8 cellular contexts compared by ENCODE assay signal in genomic region chr10:7819126-7819470, GRCh38. TPM values are rescaled to one million over a fixed set of nuclear protein-coding genes. Genes with fewer than 3 reads are reported as not detected.
DNase-seq lines count a peak whose midpoint lies in the region; ATAC-seq and TF ChIP-seq lines count a peak whose summit lies in the region.

No MANE protein-coding gene starts in this region.

- peaks cover 3% of the 10 kb centered on the region for H3K27me3 Mint-ChIP-seq in activated CD4-positive, alpha-beta memory T cell treated with anti-CD3 and anti-CD28 coated beads, Interleukin-2, amount 10 ng/mL, durations not matched to agents 7 days and 5 days

- H3K4me1 ChIP-seq in HCT116 (ENCODE audit: control insufficient read depth in 1 of 2, insufficient read depth in 2 of 2, low read length in 2 of 2) = peaks cover 9 to 15% of the 10 kb centered on the region in 2 experiments; a peak in 3 of 4 replicates
- H3K4me1 ChIP-seq in fibroblast of lung (ENCODE audit: control insufficient read depth, extremely low read depth, insufficient read depth, low read length) = peaks cover 3% of the 10 kb centered on the region
- peaks cover 10 to 28% (median 14%) of the 10 kb centered on the region in 4 donors for H3K4me1 ChIP-seq in upper lobe of left lung

- no TSS peak for BruUV-seq in HCT116 (replicated peaks; lab: Mats Ljungman, UMichigan)

- H3K36me3 Mint-ChIP-seq in activated CD4-positive, alpha-beta memory T cell treated with anti-CD3 and anti-CD28 coated beads, Interleukin-2, amount 10 ng/mL, durations not matched to agents 7 days and 5 days (ENCODE audit: low read depth) = peaks cover 4% of the 10 kb centered on the region

- H3K4me1 Mint-ChIP-seq in activated CD4-positive, alpha-beta memory T cell treated with anti-CD3 and anti-CD28 coated beads, Interleukin-2, amount 10 ng/mL, durations not matched to agents 7 days and 5 days = peaks cover 30% of the 10 kb centered on the region

- ATAC-seq in HCT116 (peak; percentile 61), upper lobe of left lung (ENCODE audit: low FRiP score in 2 of 2) (peak; percentile 30 to 51)

- TF ChIP-seq EP300 in upper lobe of left lung (IDR thresholded peaks at IDR 0.05) = no peak

- POLR2A ChIA-PET in HCT116 (lab: Charles Lee) = interaction anchor here (1.8 kb wide), 1 partner anchor 31 kb away, joined by 5 read pairs; the partner anchor contains the start of genes ATP5F1C and KIN
- POLR2A ChIA-PET in activated CD4-positive, alpha-beta memory T cell treated with anti-CD3 and anti-CD28 coated beads, Interleukin-2, amount 10 ng/mL, durations not matched to agents 7 days and 5 days (lab: Charles Lee) = interaction anchor here (1.8 to 5.0 kb wide), 4 partner anchors 10 to 513 kb away, joined by 5 to 86 read pairs (median 14); partner anchors contain the start of genes ATP5F1C and KIN

- intact Hi-C loops in HCT116 (cut with micrococcal nuclease) = loop anchor here (2.0 to 5.0 kb wide), 2 partner anchors 30 to 1537 kb away; partner anchors contain the start of gene ATP5F1C

- no peaks in the 10 kb centered on the region for H3K9me3 Mint-ChIP-seq in activated CD4-positive, alpha-beta memory T cell treated with anti-CD3 and anti-CD28 coated beads, Interleukin-2, amount 10 ng/mL, durations not matched to agents 7 days and 5 days

- H3K27me3 ChIP-seq in HCT116 (ENCODE audit: insufficient read depth, low read length) (no peaks in the 10 kb centered on the region), fibroblast of lung (ENCODE audit: control insufficient read depth, insufficient read depth, low read length) (peaks cover 4% of the 10 kb centered on the region), upper lobe of left lung (no peaks in the 10 kb centered on the region)

- RAD21 ChIA-PET in HCT116 (lab: Charles Lee; ENCODE audit: low non-redundant PET in 1 of 2, low total read pairs in 2 of 2, uncharacterized antibody in 2 of 2, unreplicated experiment in 2 of 2) = interaction anchor here in 1 of 2 experiments (0.7 kb wide), 1 partner anchor 20 kb away, joined by 3 read pairs; no protein-coding TSS in a partner anchor

- H2AFZ ChIP-seq in HCT116 (ENCODE audit: low read depth, low read length, poor library complexity, severe bottlenecking) (no peak overlapping the region), fibroblast of lung (ENCODE audit: low read length) (peak overlapping the region; percentile 94)

- 0 to 1% methylated on average over 17 of the region's 17 CpGs for whole genome bisulfite sequencing in upper lobe of left lung, 2 donors

- H3K9ac ChIP-seq in HCT116 (ENCODE audit: low read length) = peak overlapping the region; percentile 77
- H3K9ac ChIP-seq in fibroblast of lung (ENCODE audit: insufficient read depth, low read length) = peak overlapping the region; percentile 79

- no peak for TF ChIP-seq POLR2A in HCT116 (IDR thresholded peaks at IDR 0.05; ENCODE audit: borderline replicate concordance, extremely low read depth, insufficient read depth, insufficient read length)
- no peak for TF ChIP-seq POLR2A in upper lobe of left lung (IDR thresholded peaks at IDR 0.05)

- DNase-seq in NCI-H82 (lab: John Stamatoyannopoulos, UW) = peak; percentile 39
- no peak for DNase-seq in NCI-H82 treated with DMSO at 0.1 percent for 48 hours (lab: John Stamatoyannopoulos, UW; ENCODE audit: unreplicated experiment)
- no peak for DNase-seq in HCT116 (ENCODE audit: low read depth, low spot score)
- DNase-seq in M059J (ENCODE audit: low read depth) = peak; percentile 44
- peak; percentile 44 for DNase-seq in activated CD4-positive, alpha-beta memory T cell treated with anti-CD3 and anti-CD28 coated beads, Interleukin-2, amount 10 ng/mL, durations not matched to agents 7 days and 5 days
- peak; percentile 44 to 51 for DNase-seq in fibroblast of lung (ENCODE audit: low read depth in 2 of 2)
- DNase-seq in myocyte (ENCODE audit: low read depth) = peak; percentile 65
- peak in 1 of 2 donors; percentile 64 for DNase-seq in upper lobe of left lung

- H3K27ac ChIP-seq in HCT116 (ENCODE audit: low read depth, low read length) = peak overlapping the region; percentile 21; the same call in 1 of the 2 replicates
- H3K27ac ChIP-seq in fibroblast of lung (ENCODE audit: insufficient read depth, low read length) = peak overlapping the region; percentile 62
- H3K27ac ChIP-seq in upper lobe of left lung = peak overlapping the region in 3 of 4 donors; percentile 77 to 80 (median 79)

- TF ChIP-seq RAD21 in HCT116 (IDR thresholded peaks at IDR 0.05; ENCODE audit: low read depth) = 0 out of 2 replicates have a peak, but pooled peaks have one; percentile 25

- no peaks in the 10 kb centered on the region for H3K9me3 ChIP-seq in HCT116 (ENCODE audit: control insufficient read depth in 1 of 2, insufficient read depth in 1 of 2, low read depth in 1 of 2, low read length in 2 of 2)
- no peaks in the 10 kb centered on the region for H3K9me3 ChIP-seq in fibroblast of lung (ENCODE audit: control insufficient read depth, insufficient read depth, low read depth, low read length)
- no peaks in the 10 kb centered on the region for H3K9me3 ChIP-seq in upper lobe of left lung

- peak in 2 of 3 experiments; percentile 18 to 29; a peak in 2 of 6 replicates for TF ChIP-seq CTCF in HCT116 (IDR thresholded peaks at IDR 0.05 in 2 of 3, conservative IDR thresholded peaks at IDR 0.05 in 1 of 3; ENCODE audit: borderline replicate concordance in 1 of 3, insufficient read depth in 1 of 3, low read depth in 2 of 3, low read length in 2 of 3)
- peak; percentile 49 to 54 for TF ChIP-seq CTCF in fibroblast of lung (conservative IDR thresholded peaks at IDR 0.05 in 1 of 2, IDR thresholded peaks at IDR 0.05 in 1 of 2; ENCODE audit: low read depth in 1 of 2, low read length in 2 of 2)
- no peak for TF ChIP-seq CTCF in upper lobe of left lung (IDR thresholded peaks at IDR 0.05)

- H3K4me2 ChIP-seq in HCT116 (ENCODE audit: low read length) (peak overlapping the region; percentile 93), fibroblast of lung (ENCODE audit: extremely low read depth, insufficient read depth, low read length) (peak overlapping the region; percentile 99)

- CTCF ChIA-PET in HCT116 (lab: Charles Lee) = no interaction called here
- CTCF ChIA-PET in activated CD4-positive, alpha-beta memory T cell treated with anti-CD3 and anti-CD28 coated beads, Interleukin-2, amount 10 ng/mL, durations not matched to agents 7 days and 5 days (lab: Charles Lee) = interaction anchor here (0.9 to 2.2 kb wide), 8 partner anchors 10 to 294 kb away, joined by 3 to 12 read pairs (median 4); partner anchors contain the start of genes ATP5F1C and KIN

- no peaks in the 10 kb centered on the region for H4K20me1 ChIP-seq in HCT116 (ENCODE audit: insufficient read depth)
- no peaks in the 10 kb centered on the region for H4K20me1 ChIP-seq in fibroblast of lung (ENCODE audit: control insufficient read depth, extremely low read depth, insufficient read depth, low read length)

- H3K4me3 Mint-ChIP-seq in activated CD4-positive, alpha-beta memory T cell treated with anti-CD3 and anti-CD28 coated beads, Interleukin-2, amount 10 ng/mL, durations not matched to agents 7 days and 5 days = peak overlapping the region; percentile 97

- H3K9me2 ChIP-seq in HCT116 (ENCODE audit: insufficient read depth) = no peaks in the 10 kb centered on the region

- H3K36me3 ChIP-seq in HCT116 (ENCODE audit: control insufficient read depth in 1 of 2, insufficient read depth in 2 of 2, low read length in 2 of 2) (no peaks in the 10 kb centered on the region; a peak in 1 of 4 replicates), fibroblast of lung (ENCODE audit: control insufficient read depth, insufficient read depth, low read length) (no peaks in the 10 kb centered on the region), upper lobe of left lung (peaks cover 0 to 8% (median under 1%) of the 10 kb centered on the region in 4 donors)

- H3K4me3 ChIP-seq in HCT116 (replicated peaks in 1 of 2; ENCODE audit: low read depth in 1 of 2, low read length in 2 of 2) (peak overlapping the region; percentile 92 to 96), fibroblast of lung (replicated peaks in 1 of 4; ENCODE audit: control extremely low read depth in 1 of 4, insufficient read depth in 1 of 4, low read depth in 3 of 4, low read length in 4 of 4) (peak overlapping the region; percentile 57 to 98 (median 85)), upper lobe of left lung (peak overlapping the region; percentile 58 to 98 (median 86))

- H3K27ac Mint-ChIP-seq in activated CD4-positive, alpha-beta memory T cell treated with anti-CD3 and anti-CD28 coated beads, Interleukin-2, amount 10 ng/mL, durations not matched to agents 7 days and 5 days = peak overlapping the region; percentile 82

- H3K79me2 ChIP-seq in HCT116 (ENCODE audit: insufficient read depth, low read length) (peaks cover 21% of the 10 kb centered on the region), fibroblast of lung (ENCODE audit: control insufficient read depth, insufficient read depth, low read length) (peaks cover 22% of the 10 kb centered on the region)

RNA-seq across cellular contexts. Expression of gene TAF3, which starts 0.8 kb away (rescaled TPM):
- total RNA-seq in HCT116 (2021; ENCODE audit: unreplicated experiment) = 8.0 TPM
- 3.1 and 3.3 TPM in 2 replicates for polyA plus RNA-seq in HCT116 (2012)
- 0.79 and 2.1 TPM in 2 replicates for total RNA-seq in M059J (2014; rRNA removed; shearing (Covaris generic))
- total RNA-seq in activated CD4-positive, alpha-beta memory T cell treated with anti-CD3 and anti-CD28 coated beads, Interleukin-2, amount 10 ng/mL, durations not matched to agents 7 days and 5 days = 10 to 100 TPM; 12.7 to 13.0 TPM
- 1.5 and 2.1 TPM in 2 replicates for total RNA-seq in fibroblast of lung
- polyA plus RNA-seq in fibroblast of lung = 4.0 and 5.0 TPM in 2 replicates
- 5.2 and 5.8 TPM in 2 replicates for polyA plus RNA-seq in fibroblast of lung (2012)
- 0.51 and 2.4 TPM in 2 replicates for polyA minus RNA-seq in fibroblast of lung (ENCODE audit: low replicate concordance)
- total RNA-seq in myocyte = 3.1 and 3.4 TPM in 2 replicates
- 4.2 TPM for polyA plus RNA-seq in myocyte (2012)
- 10 to 100 TPM in 3 of 6 donors, 1 to 10 TPM in 3; 6.8 to 16.8 (median 10.1) TPM for total RNA-seq in upper lobe of left lung

RNA-seq across cellular contexts. Expression of gene ATP5F1C, which starts 31.1 kb away (rescaled TPM):
- total RNA-seq in HCT116 (2021; ENCODE audit: unreplicated experiment) = 292 TPM
- 149 and 196 TPM in 2 replicates for polyA plus RNA-seq in HCT116 (2012)
- total RNA-seq in M059J (2014; rRNA removed; shearing (Covaris generic)) = 258 and 346 TPM in 2 replicates
- total RNA-seq in activated CD4-positive, alpha-beta memory T cell treated with anti-CD3 and anti-CD28 coated beads, Interleukin-2, amount 10 ng/mL, durations not matched to agents 7 days and 5 days = 100 to 1,000 TPM; 273 to 278 TPM
- 170 and 172 TPM in 2 replicates for total RNA-seq in fibroblast of lung
- polyA plus RNA-seq in fibroblast of lung = 331 and 353 TPM in 2 replicates
- 279 and 293 TPM in 2 replicates for polyA plus RNA-seq in fibroblast of lung (2012)
- 28.4 and 41.2 TPM in 2 replicates for polyA minus RNA-seq in fibroblast of lung (ENCODE audit: low replicate concordance)
- 470 and 601 TPM in 2 replicates for total RNA-seq in myocyte
- polyA plus RNA-seq in myocyte (2012) = 232 TPM
- total RNA-seq in upper lobe of left lung = 100 to 1,000 TPM; 130 to 237 (median 165) TPM

RNA-seq across cellular contexts. Expression of gene KIN, which starts 31.3 kb away (rescaled TPM):
- total RNA-seq in HCT116 (2021; ENCODE audit: unreplicated experiment) (13.6 TPM), fibroblast of lung (7.2 and 10.1 TPM in 2 replicates), myocyte (8.2 and 8.6 TPM in 2 replicates), upper lobe of left lung (10 to 100 TPM in 2 of 6 donors, 1 to 10 TPM in 4; 5.9 to 14.7 (median 9.5) TPM)
- 1.7 and 3.9 TPM in 2 replicates for polyA plus RNA-seq in HCT116 (2012)
- total RNA-seq in M059J (2014; rRNA removed; shearing (Covaris generic)) = 8.7 and 14.4 TPM in 2 replicates
- 10 to 100 TPM; 13.8 to 15.8 TPM for total RNA-seq in activated CD4-positive, alpha-beta memory T cell treated with anti-CD3 and anti-CD28 coated beads, Interleukin-2, amount 10 ng/mL, durations not matched to agents 7 days and 5 days
- 8.9 and 9.6 TPM in 2 replicates for polyA plus RNA-seq in fibroblast of lung
- 11.1 and 13.4 TPM in 2 replicates for polyA plus RNA-seq in fibroblast of lung (2012)
- polyA minus RNA-seq in fibroblast of lung (ENCODE audit: low replicate concordance) = 0.04 and 0.55 TPM in 2 replicates
- polyA plus RNA-seq in myocyte (2012) = 4.8 TPM

Comparison
In these comparisons a context has a peak if more than half of its experiments do, and no peak if none do; other contexts are left out.
1. DNase-seq: peak in NCI-H82 (single experiment), M059J (single experiment), activated CD4-positive, alpha-beta memory T cell treated with anti-CD3 and anti-CD28 coated beads, Interleukin-2, amount 10 ng/mL, durations not matched to agents 7 days and 5 days (single experiment), fibroblast of lung (2 of 2) and myocyte (single experiment); none in NCI-H82 treated with DMSO at 0.1 percent for 48 hours (single experiment) and HCT116 (single experiment).
2. H3K27ac ChIP-seq: peak in every context shown above with its lines; median percentile 79 in upper lobe of left lung; 62 in fibroblast of lung; 21 in HCT116.
3. CTCF ChIP-seq: peak in HCT116 (2 of 3) and fibroblast of lung (2 of 2); none in upper lobe of left lung (0 of 6).
4. Peak in every context shown above with its lines, with median percentiles within 50 percentile points of each other: H3K4me3 ChIP-seq.